In genomic region chr11:102843474-102843873, GRCh38 we compare ENCODE assay signal across 25 cellular contexts. TPM values are rescaled to one million over a fixed set of nuclear protein-coding genes. Genes with fewer than 3 reads are reported as not detected.
DNase-seq lines count a peak whose midpoint lies in the region; ATAC-seq, FAIRE-seq and TF ChIP-seq lines count a peak whose summit lies in the region.
"Had no signal": no experiment of that assay in that cellular context is flagged by ENCODE, and none has a peak within 500 bp of the region (broad histone marks: within the 10 kb centered on the region; RNA-seq: fewer than 3 reads in every experiment).

Gene MMP3 (minus strand): TSS chr11:102843609. CDS start chr11:102843546, 63 bp downstream.

- TF ChIP-seq RAD21 in H1 (IDR thresholded peaks at IDR 0.05 in 1 of 2, conservative IDR thresholded peaks at IDR 0.05 in 1 of 2; ENCODE audit: low read depth in 2 of 2, low read length in 2 of 2): no peak

- WGBS in H1 (ENCODE audit: extremely low coverage in 1 of 2, insufficient coverage in 1 of 2, insufficient read length in 1 of 2, insufficient replicate concordance in 2 of 2, low coverage in 1 of 2, low lambda C conversion rate in 2 of 2, missing lambda C conversion rate in 1 of 2), 2 experiments: 82% methylated on average over 4 of the region's 4 CpGs; no CpG with 5 or more reads in 1 of the 2 experiments

- H2BK120ac ChIP-seq in H1 (replicated peaks; ENCODE audit: low read depth, low read length): no peak within 1 kb of the TSS

- H3K9ac ChIP-seq in H1 (replicated peaks in 1 of 4; ENCODE audit: extremely low read depth in 1 of 4, low read depth in 3 of 4, low read length in 3 of 4): no peak within 1 kb of the TSS
- H3K9ac ChIP-seq: parathyroid adenoma had no signal

- POLR2A ChIA-PET in H1 (lab: Charles Lee; ENCODE audit: partially characterized antibody): interaction anchor here (0.6 kb wide), 1 partner anchor 82 kb away, joined by 4 read pairs; no protein-coding TSS in a partner anchor

- TF ChIP-seq POLR2A in H1 (IDR thresholded peaks at IDR 0.05; ENCODE audit: control extremely low read depth in 1 of 2, low read depth in 2 of 2, low read length in 2 of 2): no peak

- peak; percentile 48 for DNase-seq in GM03348 (ENCODE audit: low spot score)
- peak; percentile 17 for DNase-seq in NCI-H226
- no peak for DNase-seq in H1 (ENCODE audit: low read depth in 1 of 2, low spot score in 2 of 2)
- peak; percentile 13 for DNase-seq in stromal cell of bone marrow (ENCODE audit: low read depth)
- no peak for DNase-seq in occipital lobe (lab: John Stamatoyannopoulos, UW)
- DNase-seq: activated CD4-positive, alpha-beta T cell treated with anti-CD3 and anti-CD28 coated beads for 36 hours; activated effector memory CD4-positive, alpha-beta T cell treated with Interleukin-2 at 50 U/mL for 16 hours; adrenal gland; Caco-2; GF-D8; KBM-7; naive B cell; NCI-H1105 treated with DMSO at 0.1 percent for 48 hours; NCI-H2171; PC-9; stimulated activated CD4-positive, alpha-beta T cell treated with anti-CD3 and anti-CD28 coated beads, Interleukin-1b, Interleukin-23, amount 100 ng/mL, for 48 hours; stomach; upper lobe of right lung had no signal

- no peaks in the 10 kb centered on the region for H3K4me1 ChIP-seq in H1 (replicated peaks in 1 of 4; ENCODE audit: control insufficient read depth in 3 of 4, insufficient read depth in 4 of 4, low read length in 3 of 4)
- H3K4me1 ChIP-seq: adrenal gland, Caco-2, esophagus muscularis mucosa, parathyroid adenoma, upper lobe of right lung had no signal

- H2AK5ac ChIP-seq in H1 (ENCODE audit: low read depth, low read length): no peak within 1 kb of the TSS

- H2BK12ac ChIP-seq in H1 (ENCODE audit: low read depth, low read length): no peak within 1 kb of the TSS

- no peak within 1 kb of the TSS for H3K4me2 ChIP-seq in H1 (ENCODE audit: insufficient read depth in 1 of 2, low read depth in 2 of 2, low read length in 2 of 2)
- H3K4me2 ChIP-seq: PC-9 had no signal

- H3K18ac ChIP-seq in H1 (ENCODE audit: extremely low read depth, low read length): no peak within 1 kb of the TSS

- CTCF ChIA-PET in H1 (lab: Charles Lee; ENCODE audit: partially characterized antibody): interaction anchor here (0.7 to 1.9 kb wide), 6 partner anchors 9 to 105 kb away, joined by 3 to 10 read pairs (median 3); no protein-coding TSS in a partner anchor

- no peaks in the 10 kb centered on the region for H3K9me3 ChIP-seq in H1 (ENCODE audit: insufficient read depth in 2 of 2, low read depth in 1 of 2, low read length in 1 of 2)
- H3K9me3 ChIP-seq: adrenal gland, Caco-2, esophagus muscularis mucosa, stomach, upper lobe of right lung had no signal

- H3K14ac ChIP-seq in H1 (ENCODE audit: insufficient read length): no peak within 1 kb of the TSS

- H4K91ac ChIP-seq in H1 (replicated peaks; ENCODE audit: insufficient read length, low read length): no peak within 1 kb of the TSS

- no peaks in the 10 kb centered on the region for H3K36me3 ChIP-seq in H1 (ENCODE audit: control insufficient read depth in 2 of 4, insufficient read depth in 4 of 4, low read length in 3 of 4)
- H3K36me3 ChIP-seq: adrenal gland, esophagus muscularis mucosa, stomach, upper lobe of right lung had no signal

- H4K8ac ChIP-seq in H1 (ENCODE audit: extremely low read depth, insufficient read depth, low read length): no peak within 1 kb of the TSS

- H3K27ac ChIP-seq in H1 (ENCODE audit: low read depth, low read length): no peak within 1 kb of the TSS
- H3K27ac ChIP-seq: adrenal gland, esophagus muscularis mucosa, parathyroid adenoma, PC-9, stomach, upper lobe of right lung had no signal

- H3K79me2 ChIP-seq in H1 (ENCODE audit: control insufficient read depth in 1 of 2, insufficient read depth in 2 of 2, low read length in 2 of 2): no peaks in the 10 kb centered on the region
- H3K79me2 ChIP-seq: parathyroid adenoma had no signal

- no peak for TF ChIP-seq CTCF in H1 (IDR thresholded peaks at IDR 0.05; ENCODE audit: control extremely low read depth in 1 of 3, insufficient read depth in 1 of 3, low read depth in 1 of 3, low read length in 3 of 3)

- H3K23ac ChIP-seq in H1 (ENCODE audit: insufficient read length): no peak within 1 kb of the TSS

- no peak within 1 kb of the TSS for H2BK20ac ChIP-seq in H1 (ENCODE audit: low read length)

- no peaks in the 10 kb centered on the region for H3K27me3 ChIP-seq in H1 (replicated peaks in 1 of 4; ENCODE audit: control insufficient read depth in 3 of 4, extremely low read depth in 1 of 4, insufficient read depth in 3 of 4, low read length in 3 of 4)
- H3K27me3 ChIP-seq: esophagus muscularis mucosa, stomach, upper lobe of right lung had no signal

- ATAC-seq in HG03045 (IDR thresholded peaks at IDR 0.05; ENCODE audit: unreplicated experiment) (no peak), HG03565 (IDR thresholded peaks at IDR 0.05; ENCODE audit: unreplicated experiment) (no peak)
- ATAC-seq: activated CD4-positive, alpha-beta T cell treated with anti-CD3 and anti-CD28 coated beads for 36 hours; upper lobe of right lung had no signal

- no peak within 1 kb of the TSS for H3K4ac ChIP-seq in H1 (replicated peaks; ENCODE audit: insufficient read length, low read depth, low read length)

- H4K5ac ChIP-seq in H1 (ENCODE audit: insufficient read length, low read depth, low read length): no peak within 1 kb of the TSS

- H2BK5ac ChIP-seq in H1 (ENCODE audit: low read depth, low read length): no peak within 1 kb of the TSS

- no peak within 1 kb of the TSS for H3K4me3 ChIP-seq in H1 (ENCODE audit: extremely low read depth in 1 of 4, insufficient read depth in 2 of 4, low read depth in 3 of 4, low read length in 4 of 4)
- H3K4me3 ChIP-seq: adrenal gland, esophagus muscularis mucosa, PC-9, stomach, upper lobe of right lung had no signal

- no peaks in the 10 kb centered on the region for H4K20me1 ChIP-seq in H1 (replicated peaks in 1 of 2; ENCODE audit: control insufficient read depth in 1 of 2, insufficient read depth in 2 of 2, low read length in 2 of 2)

- H3K79me1 ChIP-seq in H1 (ENCODE audit: low read depth, low read length): no peaks in the 10 kb centered on the region

- H2AFZ ChIP-seq in H1 (ENCODE audit: low read length): peak within 1 kb of the TSS; percentile 28
- H2AFZ ChIP-seq: parathyroid adenoma, PC-9 had no signal

- no peak within 1 kb of the TSS for H3K56ac ChIP-seq in H1 (replicated peaks; ENCODE audit: insufficient read length, low read depth, low read length)

- H2BK15ac ChIP-seq in H1 (ENCODE audit: low read length): no peak within 1 kb of the TSS

- no peaks in the 10 kb centered on the region for H3K23me2 ChIP-seq in H1 (ENCODE audit: low read depth, low read length)

- FAIRE-seq in H1 (lab: Jason Lieb, UNC): no peak
- FAIRE-seq: islet of Langerhans had no signal

- TF ChIP-seq EP300 in H1 (IDR thresholded peaks at IDR 0.05; ENCODE audit: borderline replicate concordance in 1 of 2, low read depth in 2 of 2, low read length in 2 of 2): no peak

TF ChIP-seq in H1, 55 proteins besides CTCF, POLR2A, EP300 and RAD21:
- TF ChIP-seq HDAC6 (IDR thresholded peaks at IDR 0.05; ENCODE audit: low read depth, low read length) (no peak), JUN (IDR thresholded peaks at IDR 0.05; ENCODE audit: low read depth, low read length) (no peak), RNF2 (IDR thresholded peaks at IDR 0.05; ENCODE audit: borderline replicate concordance, low read depth, low read length, missing control alignments, poor library complexity, severe bottlenecking) (no peak), CHD1 (IDR thresholded peaks at IDR 0.05; ENCODE audit: low read depth, low read length) (no peak), KDM1A (IDR thresholded peaks at IDR 0.05; ENCODE audit: borderline replicate concordance, low read length) (no peak), SIX5 (IDR thresholded peaks at IDR 0.05; ENCODE audit: low read depth, low read length) (no peak), CREB1 (IDR thresholded peaks at IDR 0.05) (no peak), CBX8 (IDR thresholded peaks at IDR 0.05; ENCODE audit: borderline replicate concordance, low read depth, low read length) (no peak), CEBPB (IDR thresholded peaks at IDR 0.05; ENCODE audit: low read depth, low read length) (no peak), SUZ12 (IDR thresholded peaks at IDR 0.05; ENCODE audit: low read length) (no peak), MAFK (IDR thresholded peaks at IDR 0.05; ENCODE audit: low read depth, low read length) (no peak), KDM4A (IDR thresholded peaks at IDR 0.05; ENCODE audit: low read depth, low read length, severe bottlenecking) (no peak), NRF1 (IDR thresholded peaks at IDR 0.05; ENCODE audit: low read depth, low read length) (no peak)

RNA-seq across cellular contexts. Expression of gene MMP3, which starts in this region (rescaled TPM):
- total RNA-seq in H1 (2021; fragmentation: NEBNext Ultra II Directional; extraction: Animal tissue kit (Norgen Biotek cat#: 25700)): not detected in 2 replicates
- polyA plus RNA-seq in H1 (2011; rRNA removed): not detected in 2 replicates
- not detected for polyA plus RNA-seq in H1 (2011; cell fraction: cytosol; rRNA removed)
- polyA plus RNA-seq in H1 (2011; cell fraction: nucleus; rRNA removed): not detected
- polyA plus RNA-seq in H1 (2012, experiment 1 of 2): not detected in 4 replicates
- not detected for polyA plus RNA-seq in H1 (2012, experiment 2 of 2)
- polyA plus RNA-seq in H1 (2013, experiment 1 of 2): not detected
- polyA plus RNA-seq in H1 (2013, experiment 2 of 2): not detected
- polyA minus RNA-seq in H1 (2011; rRNA and poly(A)+ RNA removed): not detected in 2 replicates
- polyA minus RNA-seq in H1 (2011; cell fraction: cytosol; rRNA and poly(A)+ RNA removed): not detected
- not detected for polyA minus RNA-seq in H1 (2011; cell fraction: nucleus; rRNA and poly(A)+ RNA removed)
- not detected for total RNA-seq in occipital lobe
- total RNA-seq: activated CD4-positive, alpha-beta T cell treated with anti-CD3 and anti-CD28 coated beads for 36 hours; Caco-2; cardiac septum; lung microvascular endothelial cell; PC-9; upper lobe of right lung had no signal
- polyA plus RNA-seq: adrenal gland had no signal

Comparison
In these comparisons a context has a peak if more than half of its experiments do, and no peak if none do; other contexts are left out.
1. DNase-seq: peak in GM03348 (single experiment), NCI-H226 (single experiment) and stromal cell of bone marrow (single experiment); none in H1 (0 of 2) and occipital lobe (single experiment).